ENCODE assay signal across 1 cellular context in the genomic region with DNA sequence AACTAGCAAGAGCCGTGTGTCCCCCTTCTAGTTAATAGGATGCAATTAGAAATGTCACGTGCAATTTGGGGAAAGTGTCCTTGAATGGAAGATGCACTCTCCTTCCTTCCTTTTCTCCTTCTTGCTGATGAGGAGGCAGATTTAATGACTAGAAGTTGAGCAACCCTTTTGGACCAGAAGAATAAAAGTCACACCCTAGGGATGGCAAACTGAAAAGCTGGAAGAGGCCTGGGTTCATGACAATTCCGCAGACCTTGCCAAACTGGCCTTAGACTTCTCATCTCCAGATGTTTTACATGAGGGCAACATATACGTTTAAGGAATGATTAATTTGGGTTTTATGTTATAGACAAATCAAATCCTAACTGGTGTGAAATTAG.
TF ChIP-seq lines count a peak whose summit lies in the region.

No MANE protein-coding gene starts in this region.

TF ChIP-seq in WTC11, 78 proteins besides CTCF, POLR2A, EP300 and RAD21 (continued from another document):
- TF ChIP-seq, protein P1, sequence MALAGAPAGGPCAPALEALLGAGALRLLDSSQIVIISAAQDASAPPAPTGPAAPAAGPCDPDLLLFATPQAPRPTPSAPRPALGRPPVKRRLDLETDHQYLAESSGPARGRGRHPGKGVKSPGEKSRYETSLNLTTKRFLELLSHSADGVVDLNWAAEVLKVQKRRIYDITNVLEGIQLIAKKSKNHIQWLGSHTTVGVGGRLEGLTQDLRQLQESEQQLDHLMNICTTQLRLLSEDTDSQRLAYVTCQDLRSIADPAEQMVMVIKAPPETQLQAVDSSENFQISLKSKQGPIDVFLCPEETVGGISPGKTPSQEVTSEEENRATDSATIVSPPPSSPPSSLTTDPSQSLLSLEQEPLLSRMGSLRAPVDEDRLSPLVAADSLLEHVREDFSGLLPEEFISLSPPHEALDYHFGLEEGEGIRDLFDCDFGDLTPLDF (CRISPR knock-in tag; IDR thresholded peaks at IDR 0.05), result no peak
- TF ChIP-seq, protein P2, sequence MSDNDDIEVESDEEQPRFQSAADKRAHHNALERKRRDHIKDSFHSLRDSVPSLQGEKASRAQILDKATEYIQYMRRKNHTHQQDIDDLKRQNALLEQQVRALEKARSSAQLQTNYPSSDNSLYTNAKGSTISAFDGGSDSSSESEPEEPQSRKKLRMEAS (CRISPR knock-in tag; IDR thresholded peaks at IDR 0.05), result no peak
- TF ChIP-seq, protein P3, sequence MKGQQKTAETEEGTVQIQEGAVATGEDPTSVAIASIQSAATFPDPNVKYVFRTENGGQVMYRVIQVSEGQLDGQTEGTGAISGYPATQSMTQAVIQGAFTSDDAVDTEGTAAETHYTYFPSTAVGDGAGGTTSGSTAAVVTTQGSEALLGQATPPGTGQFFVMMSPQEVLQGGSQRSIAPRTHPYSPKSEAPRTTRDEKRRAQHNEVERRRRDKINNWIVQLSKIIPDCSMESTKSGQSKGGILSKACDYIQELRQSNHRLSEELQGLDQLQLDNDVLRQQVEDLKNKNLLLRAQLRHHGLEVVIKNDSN (CRISPR knock-in tag; IDR thresholded peaks at IDR 0.05), result no peak
